Comparison of ENCODE assay signal across 9 cellular contexts in genomic region chr1:100539836-100540536, GRCh38. TPM values are rescaled to one million over a fixed set of nuclear protein-coding genes. Genes with fewer than 3 reads are reported as not detected.
A peak's percentile ranks its signal among the peaks of the same experiment; 100 is the strongest.
DNase-seq lines count a peak whose midpoint lies in the region; ATAC-seq, FAIRE-seq and TF ChIP-seq lines count a peak whose summit lies in the region.
"Had no signal": no experiment of that assay in that cellular context is flagged by ENCODE, and none has a peak within 500 bp of the region (broad histone marks: within the 10 kb centered on the region; RNA-seq: fewer than 3 reads in every experiment).

No MANE protein-coding gene starts in this region.

- H3K4me3 ChIP-seq in A549 (peak overlapping the region; percentile 44), skin epidermis (peak overlapping the region; percentile 12 to 48 (median 31))

- CTCF ChIA-PET in A549 (lab: Yijun Ruan, JAX) = no interaction called here

- WGBS in A549 (ENCODE audit: missing lambda C conversion rate) = 82% methylated on average over 10 of the region's 57 CpGs

- H3K27ac Mint-ChIP-seq in activated naive CD4-positive, alpha-beta T cell treated with anti-CD3 and anti-CD28 coated beads, Interleukin-2, amount 50 U/mL, for 24 hours = no peak overlapping the region

- ATAC-seq in A549 (peak in 1 of 2 experiments; percentile 45; a peak in 4 of 6 replicates), HG03108 (IDR thresholded peaks at IDR 0.05; ENCODE audit: unreplicated experiment) (no peak)

- peak overlapping the region; percentile 75 for H3K4me3 Mint-ChIP-seq in activated naive CD4-positive, alpha-beta T cell treated with anti-CD3 and anti-CD28 coated beads, Interleukin-2, amount 50 U/mL, for 24 hours

- no peaks in the 10 kb centered on the region for H3K9me3 Mint-ChIP-seq in activated naive CD4-positive, alpha-beta T cell treated with anti-CD3 and anti-CD28 coated beads, Interleukin-2, amount 50 U/mL, for 24 hours

- TF ChIP-seq CTCF in A549 (IDR thresholded peaks at IDR 0.05) = no peak
- no peak for TF ChIP-seq CTCF in GM13976 (IDR thresholded peaks at IDR 0.05; ENCODE audit: borderline replicate concordance, control extremely low read depth, extremely low read depth, insufficient read depth, missing control alignments)

- in situ Hi-C loops in GM13976 (cut with MboI; ENCODE audit: low sequenced_read_pairs, unreplicated experiment) = no loop called here

- DNase-seq in A549 (ENCODE audit: low read depth in 1 of 2, low spot score in 1 of 2) (peak in 1 of 2 experiments; percentile 9), GM13976 (ENCODE audit: low spot score) (peak; percentile 53), hepatic stellate cell (ENCODE audit: low spot score) (peak; percentile 35), H4 (ENCODE audit: low spot score) (no peak)
- no peak for DNase-seq in effector CD4-positive, alpha-beta T cell

- no peaks in the 10 kb centered on the region for H3K9me3 ChIP-seq in A549

- POLR2A ChIA-PET in A549 (lab: Yijun Ruan, JAX) = no interaction called here

- peak overlapping the region in 1 of 2 experiments; percentile 59; a peak in 3 of 6 replicates for H3K27ac ChIP-seq in A549
- no peak overlapping the region for H3K27ac ChIP-seq in skin epidermis

- H3K4me2 ChIP-seq in A549 = peak overlapping the region; percentile 96

- peaks cover 41% of the 10 kb centered on the region for H3K27me3 Mint-ChIP-seq in activated naive CD4-positive, alpha-beta T cell treated with anti-CD3 and anti-CD28 coated beads, Interleukin-2, amount 50 U/mL, for 24 hours

- peaks cover 4% of the 10 kb centered on the region for H3K4me1 Mint-ChIP-seq in activated naive CD4-positive, alpha-beta T cell treated with anti-CD3 and anti-CD28 coated beads, Interleukin-2, amount 50 U/mL, for 24 hours

- peaks cover 9% of the 10 kb centered on the region; the same call in 1 of the 3 replicates for H3K4me1 ChIP-seq in A549

- no peak for TF ChIP-seq POLR2A in A549 (IDR thresholded peaks at IDR 0.05; ENCODE audit: low read length)

- H3K36me3 Mint-ChIP-seq in activated naive CD4-positive, alpha-beta T cell treated with anti-CD3 and anti-CD28 coated beads, Interleukin-2, amount 50 U/mL, for 24 hours = no peaks in the 10 kb centered on the region

- FAIRE-seq in A549 (lab: Jason Lieb, UNC) = no peak
- FAIRE-seq: colon had no signal

- no peak for TF ChIP-seq RAD21 in A549 (conservative IDR thresholded peaks at IDR 0.05 in 1 of 2, IDR thresholded peaks at IDR 0.05 in 1 of 2)

- TF ChIP-seq EP300 in A549 (IDR thresholded peaks at IDR 0.05) = no peak

TF ChIP-seq in A549, 52 proteins besides CTCF, POLR2A, EP300 and RAD21:
- TF ChIP-seq E2F6 (IDR thresholded peaks at IDR 0.05; ENCODE audit: borderline replicate concordance, low read depth) (peak; percentile 25; the same call in 1 of the 2 replicates), PBX3 (IDR thresholded peaks at IDR 0.05) (no peak)

RNA-seq across cellular contexts. Expression of gene GPR88, which starts 2.0 kb away (rescaled TPM):
- polyA plus RNA-seq in A549 (2011; rRNA removed) (not detected in 2 replicates), A549 (2017; fragmentation: RNase III; extraction: RNeasy Plus Mini Kit Qiagen cat#74134 plus additional on column Dnase treatment) (not detected in 3 replicates)
- not detected in 2 replicates for polyA plus RNA-seq in A549 (2012; cell fraction: cytosol; rRNA removed)
- 0.02 TPM in 1 of 2 replicates, not detected in the other for polyA plus RNA-seq in A549 (2012; cell fraction: nucleus; rRNA removed)
- not detected in 2 replicates for polyA minus RNA-seq in A549 (2011; rRNA and poly(A)+ RNA removed)
- 0.04 TPM in 1 of 2 replicates, not detected in the other for total RNA-seq in H4 (2014; rRNA removed; shearing (Covaris generic))

Comparison
In these comparisons a context has a peak if more than half of its experiments do, and no peak if none do; other contexts are left out.
1. DNase-seq: peak in GM13976 (single experiment) and hepatic stellate cell (single experiment); none in effector CD4-positive, alpha-beta T cell (single experiment) and H4 (single experiment).